ENCODE assay signal across 8 cellular contexts in genomic region chr1:113072141-113072756, GRCh38. TPM values are rescaled to one million over a fixed set of nuclear protein-coding genes. Genes with fewer than 3 reads are reported as not detected.
DNase-seq lines count a peak whose midpoint lies in the region; ATAC-seq and TF ChIP-seq lines count a peak whose summit lies in the region.

No MANE protein-coding gene starts in this region.

- H3K9me3 ChIP-seq in BE2C: no peaks in the 10 kb centered on the region
- H3K9me3 ChIP-seq in IMR-90 (ENCODE audit: control insufficient read depth, insufficient read depth, low read length): no peaks in the 10 kb centered on the region

- H3K4me1 ChIP-seq in BE2C (peaks cover 4% of the 10 kb centered on the region), IMR-90 (ENCODE audit: control insufficient read depth, insufficient read depth, low read length) (no peaks in the 10 kb centered on the region; the same call in 1 of the 2 replicates)

- no peak for ATAC-seq in IMR-90 (ENCODE audit: low read depth)
- ATAC-seq in naive B cell (ENCODE audit: low read depth in 2 of 2): no peak
- ATAC-seq in GM18867 (IDR thresholded peaks at IDR 0.05; ENCODE audit: unreplicated experiment): no peak

- no peak for TF ChIP-seq CTCF in BE2C (IDR thresholded peaks at IDR 0.05; ENCODE audit: low read depth, low read length)
- no peak for TF ChIP-seq CTCF in IMR-90 (conservative IDR thresholded peaks at IDR 0.05; ENCODE audit: low read depth, low read length)
- TF ChIP-seq CTCF in chondrocyte (IDR thresholded peaks at IDR 0.05): no peak

- no peak for TF ChIP-seq POLR2A in IMR-90 (IDR thresholded peaks at IDR 0.05; ENCODE audit: low read depth, low read length)

- H2BK20ac ChIP-seq in IMR-90 (ENCODE audit: low read depth, low read length): no peak overlapping the region

- peaks cover 29% of the 10 kb centered on the region for H3K4me1 Mint-ChIP-seq in chondrocyte (ENCODE audit: low read depth)
- peaks cover 15 to 39% (median 16%) of the 10 kb centered on the region in 3 donors for H3K4me1 Mint-ChIP-seq in naive B cell

- H3K79me1 ChIP-seq in IMR-90 (ENCODE audit: low read depth in 1 of 2, low read length in 2 of 2): peaks cover 0 to 15% of the 10 kb centered on the region in 2 experiments; a peak in 2 of 4 replicates

- peak overlapping the region; percentile 4 to 66; a peak in 2 of 4 replicates for H4K8ac ChIP-seq in IMR-90 (ENCODE audit: low read depth in 2 of 2, low read length in 2 of 2)

- POLR2A ChIA-PET in IMR-90 (lab: Charles Lee; ENCODE audit: unreplicated experiment): no interaction called here

- no peaks in the 10 kb centered on the region for H3K27me3 ChIP-seq in BE2C
- H3K27me3 ChIP-seq in IMR-90 (ENCODE audit: control insufficient read depth, insufficient read depth, low read length): no peaks in the 10 kb centered on the region

- no peak for TF ChIP-seq RAD21 in IMR-90 (IDR thresholded peaks at IDR 0.05; ENCODE audit: low read length)

- peak overlapping the region; percentile 92 for H3K4me3 ChIP-seq in BE2C (ENCODE audit: low read depth, low read length)
- H3K4me3 ChIP-seq in IMR-90 (ENCODE audit: insufficient read depth, low read depth, low read length): peak overlapping the region; percentile 85

- no peak overlapping the region for H3K18ac ChIP-seq in IMR-90 (ENCODE audit: low read depth, low read length)

- H4K5ac ChIP-seq in IMR-90 (ENCODE audit: low read depth, low read length): no peak overlapping the region

- peak overlapping the region; percentile 38; the same call in 1 of the 2 replicates for H3K14ac ChIP-seq in IMR-90 (replicated peaks; ENCODE audit: low read depth, low read length)

- no peak overlapping the region for H2BK120ac ChIP-seq in IMR-90 (ENCODE audit: low read depth, low read length)

- CTCF ChIA-PET in IMR-90 (lab: Yijun Ruan, JAX): interaction anchor here (0.6 to 2.1 kb wide), 30 partner anchors 10 to 583 kb away, joined by 3 to 27 read pairs (median 5); partner anchors contain the start of genes PPM1J and SLC16A1

- H3K27ac Mint-ChIP-seq in chondrocyte (ENCODE audit: unreplicated experiment): peak overlapping the region; percentile 98
- H3K27ac Mint-ChIP-seq in naive B cell: peak overlapping the region; percentile 95 to 98 (median 96)

- H3K9me1 ChIP-seq in IMR-90 (ENCODE audit: insufficient read depth, low read length): no peaks in the 10 kb centered on the region

- BruUV-seq in IMR-90 (replicated peaks; lab: Mats Ljungman, UMichigan): TSS peak; percentile 45

- peaks cover 20% of the 10 kb centered on the region for H4K20me1 ChIP-seq in IMR-90 (ENCODE audit: insufficient read depth, low read length)

- no peak overlapping the region for H2AK9ac ChIP-seq in IMR-90 (replicated peaks; ENCODE audit: low read depth, low read length, poor library complexity)

- intact Hi-C loops in IMR-90 (cut with micrococcal nuclease): loop anchor here (2.0 to 5.0 kb wide), 3 partner anchors 263 to 605 kb away; no protein-coding TSS in a partner anchor

- H3K4ac ChIP-seq in IMR-90 (ENCODE audit: low read depth, low read length): no peak overlapping the region

- 0% methylated on average over 1 of the region's 6 CpGs; no CpG with 5 or more reads in 1 of the 2 experiments for WGBS in IMR-90 (ENCODE audit: extremely low coverage in 2 of 2, insufficient read length in 1 of 2), 2 experiments

- H4K91ac ChIP-seq in IMR-90 (ENCODE audit: insufficient read depth, low read depth, low read length): no peak overlapping the region

- dilution Hi-C loops in IMR-90 (cut with HindIII; ENCODE audit: low sequenced_read_pairs, unreplicated experiment): no loop called here

- in situ Hi-C loops in IMR-90 (cut with MboI; ENCODE audit: low sequenced_read_pairs): no loop called here

- no peak overlapping the region for H2BK5ac ChIP-seq in IMR-90 (ENCODE audit: low read depth, low read length, poor library complexity, severe bottlenecking)

- H3K36me3 ChIP-seq in BE2C (0 out of 2 replicates have a peak, but pooled peaks cover 3% of the 10 kb centered on the region), IMR-90 (ENCODE audit: control insufficient read depth, insufficient read depth, low read length) (peaks cover under 1% of the 10 kb centered on the region; the same call in 1 of the 2 replicates)

- peak overlapping the region; percentile 38; the same call in 1 of the 2 replicates for H3K9ac ChIP-seq in IMR-90 (ENCODE audit: low read depth, low read length)

- peak overlapping the region; percentile 97 for H2AFZ ChIP-seq in IMR-90 (replicated peaks; ENCODE audit: low read length, poor library complexity)

- no peak overlapping the region for H2AK5ac ChIP-seq in IMR-90 (ENCODE audit: low read depth, low read length)

- H2BK15ac ChIP-seq in IMR-90 (ENCODE audit: low read depth, low read length): no peak overlapping the region

- peak overlapping the region; percentile 99 for H3K4me3 Mint-ChIP-seq in chondrocyte (ENCODE audit: unreplicated experiment)
- peak overlapping the region; percentile 96 to 100 (median 99) for H3K4me3 Mint-ChIP-seq in naive B cell

- H3K23ac ChIP-seq in IMR-90 (ENCODE audit: low read depth, low read length): no peak overlapping the region

- no peak overlapping the region for H3K27ac ChIP-seq in IMR-90 (ENCODE audit: insufficient read depth, low read length)

- no peak overlapping the region; the same call in 1 of the 2 replicates for H3K56ac ChIP-seq in IMR-90 (ENCODE audit: extremely low read depth, insufficient read depth, low read length)

- H3K27me3 Mint-ChIP-seq in chondrocyte (ENCODE audit: low read depth) (no peaks in the 10 kb centered on the region), naive B cell (no peaks in the 10 kb centered on the region)

- H3K9me3 Mint-ChIP-seq in chondrocyte (ENCODE audit: low read depth) (no peaks in the 10 kb centered on the region), naive B cell (no peaks in the 10 kb centered on the region)

- H3K36me3 Mint-ChIP-seq in chondrocyte (ENCODE audit: low read depth) (no peaks in the 10 kb centered on the region), naive B cell (no peaks in the 10 kb centered on the region)

- peak overlapping the region; percentile 72 for H3K4me2 ChIP-seq in IMR-90 (ENCODE audit: low read depth, low read length)

- DNase-seq in BE2C: no peak
- no peak for DNase-seq in IMR-90
- DNase-seq in chondrocyte (ENCODE audit: low spot score): no peak
- DNase-seq in naive B cell: no peak
- no peak for DNase-seq in NCI-H510A treated with DMSO at 0.1 percent for 48 hours (lab: John Stamatoyannopoulos, UW)
- no peak for DNase-seq in activated CD4-positive, alpha-beta T cell treated with anti-CD3 and anti-CD28 coated beads, Interleukin-2, amount 50 U/mL, for 1 hour
- DNase-seq in NCI-H2081 treated with DMSO at 0.1 percent for 48 hours (lab: John Stamatoyannopoulos, UW): no peak

TF ChIP-seq in IMR-90, 13 proteins besides CTCF, POLR2A, EP300 and RAD21:
- TF ChIP-seq ELK1 (IDR thresholded peaks at IDR 0.05; ENCODE audit: borderline replicate concordance, low read depth, low read length) (no peak), MAZ (IDR thresholded peaks at IDR 0.05; ENCODE audit: borderline replicate concordance, low read depth, low read length) (no peak), MAFK (IDR thresholded peaks at IDR 0.05; ENCODE audit: low read depth, low read length) (0 out of 2 replicates have a peak, but pooled peaks have one; percentile 4)

RNA-seq across cellular contexts. Expression of gene LRIG2, which starts 0.7 kb away (rescaled TPM):
- polyA plus RNA-seq in BE2C (2012; ENCODE audit: insufficient read depth, insufficient read length, low read depth): 5.7 TPM
- total RNA-seq in IMR-90 (2012; rRNA removed): 9.0 and 10.6 TPM in 2 replicates
- polyA plus RNA-seq in IMR-90 (2012; rRNA removed): 3.3 and 4.3 TPM in 2 replicates
- polyA plus RNA-seq in IMR-90 (2012; cell fraction: cytosol; rRNA removed): 0.86 and 1.0 TPM in 2 replicates
- polyA plus RNA-seq in IMR-90 (2012; cell fraction: nucleus; rRNA removed; ENCODE audit: low replicate concordance): 4.6 and 21.1 TPM in 2 replicates
- 10.6 to 14.6 TPM (median 10.7 TPM) in 3 replicates for total RNA-seq in chondrocyte
- polyA plus RNA-seq in naive B cell (ENCODE audit: low read depth in 6 of 6): 1 to 10 TPM; 1.2 to 9.8 (median 4.3) TPM
